ENCODE assay signal across 32 cellular contexts in genomic region chr15:79972861-79973260, GRCh38. TPM values are rescaled to one million over a fixed set of nuclear protein-coding genes. Genes with fewer than 3 reads are reported as not detected.
A peak's percentile ranks its signal among the peaks of the same experiment; 100 is the strongest.
DNase-seq lines count a peak whose midpoint lies in the region; ATAC-seq, FAIRE-seq and TF ChIP-seq lines count a peak whose summit lies in the region.
"Had no signal": no experiment of that assay in that cellular context is flagged by ENCODE, and none has a peak within 500 bp of the region (broad histone marks: within the 10 kb centered on the region; RNA-seq: fewer than 3 reads in every experiment).

No MANE protein-coding gene starts in this region.

- H3K27ac ChIP-seq in neutrophil (peak overlapping the region; percentile 92), A673 (ENCODE audit: low read depth, low read length, poor library complexity, severe bottlenecking) (no peak overlapping the region)
- H3K27ac ChIP-seq: C4-2B, gastroesophageal sphincter, GM23248, left ventricle myocardium inferior, thoracic aorta had no signal

- H3K4me3 ChIP-seq in neutrophil (ENCODE audit: low read depth in 1 of 2, low read length in 1 of 2) (peak overlapping the region; percentile 8 to 41), A673 (ENCODE audit: low read depth, low read length, poor library complexity, severe bottlenecking) (no peak overlapping the region)
- H3K4me3 ChIP-seq: gastroesophageal sphincter, GM23248, left ventricle myocardium inferior, thoracic aorta had no signal

- H3K9me3 ChIP-seq in neutrophil (no peaks in the 10 kb centered on the region), A673 (ENCODE audit: low read depth, low read length, poor library complexity, severe bottlenecking) (no peaks in the 10 kb centered on the region)
- H3K9me3 ChIP-seq: gastroesophageal sphincter, left ventricle myocardium inferior, thoracic aorta had no signal

- POLR2A ChIA-PET in A673 (lab: Charles Lee; ENCODE audit: low non-redundant PET): no interaction called here

- H3K4me3 Mint-ChIP-seq in activated T-cell treated with anti-CD3 and anti-CD28 coated beads, Interleukin-2, amount 50 U/mL, for 72 hours: peak overlapping the region; percentile 58 to 68
- H3K4me3 Mint-ChIP-seq: dendritic cell treated with granulocyte-macrophage colony-stimulating factor and Interleukin-4, amounts not matched to agents 40 ng/mL and 50 ng/mL, for 4 days; natural killer cell treated with Interleukin-12 subunit alpha and Interleukin-12 subunit beta and Interleukin-15 and Interleukin-18, amount 100 ng/mL, for 72 hours; WTC11 had no signal

- H3K4me1 ChIP-seq in neutrophil (ENCODE audit: control insufficient read depth in 1 of 2, insufficient read depth in 1 of 2, low read depth in 1 of 2, low read length in 1 of 2) (peaks cover 64 to 68% of the 10 kb centered on the region in 2 experiments), A673 (ENCODE audit: insufficient read depth, low read length, poor library complexity, severe bottlenecking) (no peaks in the 10 kb centered on the region)
- H3K4me1 ChIP-seq: gastroesophageal sphincter, left ventricle myocardium inferior had no signal

- DNase-seq in activated T-cell treated with anti-CD3 and anti-CD28 coated beads, Interleukin-2, amount 50 U/mL, for 72 hours: no peak
- DNase-seq in activated T-cell treated with anti-CD3 and anti-CD28 coated beads, Interleukin-2, amount 50 U/mL, for 1 hour: no peak
- DNase-seq in GM19239 (ENCODE audit: insufficient read length, low spot score) (no peak), NK-92 (lab: John Stamatoyannopoulos, UW; ENCODE audit: unreplicated experiment) (no peak), UCSD-AML1 (lab: John Stamatoyannopoulos, UW; ENCODE audit: unreplicated experiment) (no peak), A673 (ENCODE audit: low spot score) (no peak)
- no peak for DNase-seq in activated naive CD4-positive, alpha-beta T cell treated with anti-CD3 and anti-CD28 coated beads, Interleukin-2, amount 50 U/mL, for 72 hours (ENCODE audit: low spot score in 2 of 2)
- DNase-seq: activated effector memory CD4-positive, alpha-beta T cell treated with Interleukin-2 at 50 U/mL for 16 hours; aorta; caudate nucleus; GM23248; hypothalamus; left ventricle myocardium inferior; midbrain; NCI-H1417 treated with DMSO at 0.1 percent for 48 hours; NCI-H2081 treated with DMSO at 0.1 percent for 48 hours; NCI-H345; NCI-H82; PC-3; retina; Right ventricle myocardium superior; stimulated activated CD4-positive, alpha-beta T cell treated with anti-CD3 and anti-CD28 coated beads, Interleukin-4, amount 100 ng/mL, for 1 hour; T1000 had no signal

- no peak overlapping the region for H3K27ac Mint-ChIP-seq in activated T-cell treated with anti-CD3 and anti-CD28 coated beads, Interleukin-2, amount 50 U/mL, for 72 hours
- H3K27ac Mint-ChIP-seq in activated naive CD4-positive, alpha-beta T cell treated with anti-CD3 and anti-CD28 coated beads, Interleukin-2, amount 50 U/mL, for 72 hours: peak overlapping the region; percentile 14 to 83
- H3K27ac Mint-ChIP-seq: dendritic cell treated with granulocyte-macrophage colony-stimulating factor and Interleukin-4, amounts not matched to agents 40 ng/mL and 50 ng/mL, for 4 days; WTC11 had no signal

- BruUV-seq in A673 (replicated peaks; lab: Mats Ljungman, UMichigan): no TSS peak

- ATAC-seq in activated T-cell treated with anti-CD3 and anti-CD28 coated beads, Interleukin-2, amount 50 U/mL, for 72 hours (replicated peaks in 1 of 2): no peak
- ATAC-seq in activated naive CD4-positive, alpha-beta T cell treated with anti-CD3 and anti-CD28 coated beads, Interleukin-2, amount 50 U/mL, for 72 hours: no peak
- ATAC-seq: gastroesophageal sphincter; natural killer cell treated with Interleukin-12 subunit alpha and Interleukin-12 subunit beta and Interleukin-15 and Interleukin-18, amount 100 ng/mL, for 72 hours; PC-3 had no signal

- no peaks in the 10 kb centered on the region for H3K36me3 ChIP-seq in neutrophil
- H3K36me3 ChIP-seq in A673 (ENCODE audit: insufficient read depth, low read length, poor library complexity, severe bottlenecking): no peaks in the 10 kb centered on the region
- H3K36me3 ChIP-seq: gastroesophageal sphincter, left ventricle myocardium inferior, thoracic aorta had no signal

- peaks cover 13 to 15% of the 10 kb centered on the region in 2 donors for H3K36me3 Mint-ChIP-seq in activated T-cell treated with anti-CD3 and anti-CD28 coated beads, Interleukin-2, amount 50 U/mL, for 72 hours (ENCODE audit: insufficient read depth in 2 of 2)
- peaks cover 26 to 30% of the 10 kb centered on the region in 2 donors for H3K36me3 Mint-ChIP-seq in activated naive CD4-positive, alpha-beta T cell treated with anti-CD3 and anti-CD28 coated beads, Interleukin-2, amount 50 U/mL, for 72 hours
- H3K36me3 Mint-ChIP-seq: WTC11 had no signal

- CTCF ChIA-PET in A673 (lab: Charles Lee): no interaction called here

- H3K27me3 Mint-ChIP-seq in activated T-cell treated with anti-CD3 and anti-CD28 coated beads, Interleukin-2, amount 50 U/mL, for 72 hours (ENCODE audit: low read depth): no peaks in the 10 kb centered on the region
- H3K27me3 Mint-ChIP-seq: natural killer cell treated with Interleukin-12 subunit alpha and Interleukin-12 subunit beta and Interleukin-15 and Interleukin-18, amount 100 ng/mL, for 72 hours had no signal

- peak; percentile 4 for FAIRE-seq in GM19239 (lab: Jason Lieb, UNC)

- H3K9me3 Mint-ChIP-seq in activated T-cell treated with anti-CD3 and anti-CD28 coated beads, Interleukin-2, amount 50 U/mL, for 72 hours: no peaks in the 10 kb centered on the region
- H3K9me3 Mint-ChIP-seq in activated naive CD4-positive, alpha-beta T cell treated with anti-CD3 and anti-CD28 coated beads, Interleukin-2, amount 50 U/mL, for 72 hours: peaks cover 3 to 6% of the 10 kb centered on the region in 2 donors
- H3K9me3 Mint-ChIP-seq: dendritic cell treated with granulocyte-macrophage colony-stimulating factor and Interleukin-4, amounts not matched to agents 40 ng/mL and 50 ng/mL, for 4 days; natural killer cell treated with Interleukin-12 subunit alpha and Interleukin-12 subunit beta and Interleukin-15 and Interleukin-18, amount 100 ng/mL, for 72 hours; WTC11 had no signal

- TF ChIP-seq CTCF in neutrophil (IDR thresholded peaks at IDR 0.05) (no peak), A673 (conservative IDR thresholded peaks at IDR 0.05; ENCODE audit: low read depth, low read length) (no peak)

- H3K4me1 Mint-ChIP-seq in activated T-cell treated with anti-CD3 and anti-CD28 coated beads, Interleukin-2, amount 50 U/mL, for 72 hours (ENCODE audit: low read depth): peaks cover 66% of the 10 kb centered on the region

- no peaks in the 10 kb centered on the region for H3K27me3 ChIP-seq in neutrophil
- H3K27me3 ChIP-seq in A673 (replicated peaks; ENCODE audit: insufficient read depth, low read depth, low read length, poor library complexity): no peaks in the 10 kb centered on the region

- intact Hi-C loops in A673 (cut with micrococcal nuclease; ENCODE audit: unreplicated experiment): no loop called here

RNA-seq across cellular contexts. Expression of gene BCL2A1, which starts 1.9 kb away (rescaled TPM):
- total RNA-seq in activated T-cell treated with anti-CD3 and anti-CD28 coated beads, Interleukin-2, amount 50 U/mL, for 72 hours: 10 to 100 TPM; 39.6 to 67.2 TPM
- total RNA-seq in activated naive CD4-positive, alpha-beta T cell treated with anti-CD3 and anti-CD28 coated beads, Interleukin-2, amount 50 U/mL, for 72 hours: 10 to 100 TPM; 50.4 to 79.8 TPM
- total RNA-seq in A673 (2021): not detected in 2 replicates
- total RNA-seq: GM23248, MCF 10A, osteocyte had no signal

Comparison
In these comparisons a context has a peak if more than half of its experiments do, and no peak if none do; other contexts are left out.
1. RNA of gene BCL2A1, which starts 1.9 kb away (total RNA-seq): 50.4 to 79.8 TPM in activated naive CD4-positive, alpha-beta T cell treated with anti-CD3 and anti-CD28 coated beads, Interleukin-2, amount 50 U/mL, for 72 hours and 39.6 to 67.2 TPM in activated T-cell treated with anti-CD3 and anti-CD28 coated beads, Interleukin-2, amount 50 U/mL, for 72 hours; not detected in A673; every median in the first group is over 10 times any median in the second.